8 cellular contexts compared by ENCODE assay signal in genomic region chr10:46556515-46557318, GRCh38. TPM values are rescaled to one million over a fixed set of nuclear protein-coding genes. Genes with fewer than 3 reads are reported as not detected.
DNase-seq lines count a peak whose midpoint lies in the region; ATAC-seq and TF ChIP-seq lines count a peak whose summit lies in the region.

TSS of gene GPRIN2 (minus strand) at chr10:46556658. CDS start at chr10:46550736, 5,922 bp downstream.

- no peak within 1 kb of the TSS for H3K27ac Mint-ChIP-seq in dendritic cell treated with granulocyte-macrophage colony-stimulating factor and Interleukin-4, amounts not matched to agents 40 ng/mL and 50 ng/mL, for 4 days
- peak within 1 kb of the TSS; percentile 14 for H3K27ac Mint-ChIP-seq in mesothelial cell of epicardium

- H3K27me3 Mint-ChIP-seq in dendritic cell treated with granulocyte-macrophage colony-stimulating factor and Interleukin-4, amounts not matched to agents 40 ng/mL and 50 ng/mL, for 4 days, result peaks cover 4% of the 10 kb centered on the region
- peaks cover 6% of the 10 kb centered on the region for H3K27me3 Mint-ChIP-seq in mesothelial cell of epicardium (ENCODE audit: low read depth)

- no peak for TF ChIP-seq CTCF in mesothelial cell of epicardium (IDR thresholded peaks at IDR 0.05; ENCODE audit: unreplicated experiment)

- DNase-seq in activated effector memory CD4-positive, alpha-beta T cell treated with anti-CD3 and anti-CD28 coated beads, Interleukin-2, amount 50 U/mL, for 16 hours, result peak; percentile 60
- DNase-seq in activated effector memory CD4-positive, alpha-beta T cell treated with Interleukin-2 at 50 U/mL for 16 hours, result no peak
- DNase-seq in mesothelial cell of epicardium (ENCODE audit: low spot score in 2 of 2, unreplicated experiment in 2 of 2) (peak; percentile 44 to 56), ureter (ENCODE audit: low spot score) (peak; percentile 53), GM19240 (ENCODE audit: insufficient read length, low spot score) (no peak), OCI-M2 (lab: John Stamatoyannopoulos, UW; ENCODE audit: unreplicated experiment) (no peak)

- no peaks in the 10 kb centered on the region for H3K36me3 Mint-ChIP-seq in dendritic cell treated with granulocyte-macrophage colony-stimulating factor and Interleukin-4, amounts not matched to agents 40 ng/mL and 50 ng/mL, for 4 days (ENCODE audit: low read depth)
- no peaks in the 10 kb centered on the region for H3K36me3 Mint-ChIP-seq in mesothelial cell of epicardium

- intact Hi-C loops in dendritic cell treated with granulocyte-macrophage colony-stimulating factor and Interleukin-4, amounts not matched to agents 40 ng/mL and 50 ng/mL, for 4 days (cut with micrococcal nuclease), result no loop called here

- H3K9me3 Mint-ChIP-seq in dendritic cell treated with granulocyte-macrophage colony-stimulating factor and Interleukin-4, amounts not matched to agents 40 ng/mL and 50 ng/mL, for 4 days, result no peaks in the 10 kb centered on the region
- no peaks in the 10 kb centered on the region for H3K9me3 Mint-ChIP-seq in mesothelial cell of epicardium

- peaks cover 5% of the 10 kb centered on the region for H3K4me1 Mint-ChIP-seq in dendritic cell treated with granulocyte-macrophage colony-stimulating factor and Interleukin-4, amounts not matched to agents 40 ng/mL and 50 ng/mL, for 4 days (ENCODE audit: low read depth)
- peaks cover 8% of the 10 kb centered on the region for H3K4me1 Mint-ChIP-seq in mesothelial cell of epicardium

- no peak for ATAC-seq in HG02884 (IDR thresholded peaks at IDR 0.05; ENCODE audit: unreplicated experiment)

- peak within 1 kb of the TSS; percentile 56 for H3K4me3 Mint-ChIP-seq in dendritic cell treated with granulocyte-macrophage colony-stimulating factor and Interleukin-4, amounts not matched to agents 40 ng/mL and 50 ng/mL, for 4 days
- peak within 1 kb of the TSS; percentile 81 for H3K4me3 Mint-ChIP-seq in mesothelial cell of epicardium

RNA-seq across cellular contexts. Expression of gene GPRIN2, which starts in this region (rescaled TPM):
- total RNA-seq in mesothelial cell of epicardium, result 19.6 to 20.7 TPM (median 20.3 TPM) in 3 replicates
- 9.4 TPM for total RNA-seq in ureter

Comparison
In these comparisons a context has a peak if more than half of its experiments do, and no peak if none do; other contexts are left out.
1. DNase-seq: peak in activated effector memory CD4-positive, alpha-beta T cell treated with anti-CD3 and anti-CD28 coated beads, Interleukin-2, amount 50 U/mL, for 16 hours (single experiment), mesothelial cell of epicardium (2 of 2) and ureter (single experiment); none in activated effector memory CD4-positive, alpha-beta T cell treated with Interleukin-2 at 50 U/mL for 16 hours (single experiment), GM19240 (single experiment) and OCI-M2 (single experiment).